In the genomic region with DNA sequence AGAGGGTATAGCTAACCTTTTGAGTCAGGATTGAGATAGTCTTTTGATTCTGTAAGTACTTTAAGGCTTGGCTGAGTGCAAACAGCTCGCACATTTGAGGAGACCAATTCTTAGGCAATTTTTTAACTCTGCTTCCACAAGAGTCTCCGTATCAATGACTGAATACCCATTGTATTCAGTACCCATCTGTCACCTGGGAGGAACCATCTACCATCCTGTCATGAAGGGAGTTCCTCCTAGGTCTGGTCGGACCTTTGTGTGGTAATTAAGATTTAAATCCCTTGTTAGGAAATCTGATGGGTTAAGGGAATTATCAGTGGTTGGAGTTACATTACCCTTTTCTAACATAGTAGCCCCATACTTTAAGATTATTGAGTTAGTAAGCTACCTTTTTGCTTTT, we compare ENCODE assay signal across 5 cellular contexts. TPM values are rescaled to one million over a fixed set of nuclear protein-coding genes. Genes with fewer than 3 reads are reported as not detected.
"Had no signal": no experiment of that assay in that cellular context is flagged by ENCODE, and none has a peak within 500 bp of the region (broad histone marks: within the 10 kb centered on the region; RNA-seq: fewer than 3 reads in every experiment).

No MANE protein-coding gene starts in this region.

RNA-seq across cellular contexts. Expression of a gene that starts 30.3 kb away (rescaled TPM):
- total RNA-seq: OCI-LY7, PC-3, RPMI7951, SJSA1 had no signal
- polyA plus RNA-seq: SK-N-SH had no signal
